10 cellular contexts compared by ENCODE assay signal in the genomic region with DNA sequence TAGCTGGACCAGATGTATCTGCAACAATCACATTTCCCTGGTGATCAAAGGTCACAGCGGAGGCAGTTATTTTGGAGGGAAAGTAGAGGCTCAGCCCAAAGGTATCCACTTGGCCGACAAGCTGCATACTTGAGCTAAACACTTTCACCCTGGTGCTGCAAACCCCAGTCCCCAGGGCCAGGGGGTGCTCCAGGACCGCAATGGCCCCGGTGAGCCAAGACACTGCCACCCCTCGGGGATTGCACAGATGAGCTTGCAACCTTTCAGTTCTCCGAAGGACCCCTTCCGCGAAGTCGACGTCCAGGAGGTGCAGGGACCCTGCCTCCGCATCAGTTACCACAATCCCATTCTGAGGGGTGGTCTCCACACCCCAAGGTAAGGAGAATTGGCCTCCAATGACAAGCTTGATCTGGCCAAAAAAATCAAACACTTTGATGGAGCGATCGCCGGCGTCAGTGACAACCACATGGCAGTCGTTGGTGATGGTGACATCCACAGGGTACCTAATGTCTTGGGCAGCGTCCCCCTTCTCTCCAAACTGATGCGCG. TPM values are rescaled to one million over a fixed set of nuclear protein-coding genes. Genes with fewer than 3 reads are reported as not detected.
DNase-seq lines count a peak whose midpoint lies in the region; FAIRE-seq and TF ChIP-seq lines count a peak whose summit lies in the region.
"Had no signal": no experiment of that assay in that cellular context is flagged by ENCODE, and none has a peak within 500 bp of the region (broad histone marks: within the 10 kb centered on the region; RNA-seq: fewer than 3 reads in every experiment).

No MANE protein-coding gene starts in this region.

- in situ Hi-C loops in GM13977 (cut with MboI; ENCODE audit: low pct_unique_long_range_greater_than_20kb, low sequenced_read_pairs, unreplicated experiment): no loop called here

- H3K4me3 ChIP-seq in ACC112 (ENCODE audit: low read depth, low read length) (peak overlapping the region; percentile 82), astrocyte (ENCODE audit: insufficient read depth, low read depth, low read length) (peak overlapping the region; percentile 55), mesendoderm (ENCODE audit: low read length) (no peak overlapping the region)

- H3K27ac ChIP-seq in ACC112 (ENCODE audit: low read depth, low read length) (no peak overlapping the region), astrocyte (ENCODE audit: low read depth, low read length) (no peak overlapping the region), mesendoderm (ENCODE audit: low read depth, low read length) (no peak overlapping the region)

- H3K9ac ChIP-seq in astrocyte (ENCODE audit: low read length): no peak overlapping the region
- H3K9ac ChIP-seq in mesendoderm (ENCODE audit: low read length): no peak overlapping the region

- H2BK15ac ChIP-seq in mesendoderm (replicated peaks; ENCODE audit: low read depth): no peak overlapping the region

- no peaks in the 10 kb centered on the region for H3K9me3 ChIP-seq in astrocyte (ENCODE audit: insufficient read depth, low read depth, low read length)

- no peaks in the 10 kb centered on the region for H3K36me3 ChIP-seq in ACC112 (ENCODE audit: insufficient read depth, low read length)
- H3K36me3 ChIP-seq in astrocyte (ENCODE audit: insufficient read depth, low read length): no peaks in the 10 kb centered on the region
- no peaks in the 10 kb centered on the region for H3K36me3 ChIP-seq in mesendoderm (ENCODE audit: control insufficient read depth, insufficient read depth, low read length)

- no CpG with 5 or more reads among the region's 19 CpGs for WGBS in mesendoderm (ENCODE audit: extremely low coverage, insufficient coverage, low lambda C conversion rate)

- H3K23ac ChIP-seq in mesendoderm (ENCODE audit: low read length): no peak overlapping the region

- TF ChIP-seq CTCF in GM13977 (IDR thresholded peaks at IDR 0.05; ENCODE audit: extremely low read depth, insufficient read depth, missing control alignments): peak; percentile 13
- no peak for TF ChIP-seq CTCF in astrocyte (IDR thresholded peaks at IDR 0.05; ENCODE audit: insufficient read depth, low read depth, low read length)

- no peak overlapping the region for H3K56ac ChIP-seq in mesendoderm (ENCODE audit: low read length)

- no peaks in the 10 kb centered on the region for H3K36me3 Mint-ChIP-seq in astrocyte (ENCODE audit: low read depth, unreplicated experiment)

- peak overlapping the region; percentile 30 for H3K4me3 Mint-ChIP-seq in astrocyte (ENCODE audit: unreplicated experiment)

- peaks cover 8% of the 10 kb centered on the region for H3K79me2 ChIP-seq in ACC112 (ENCODE audit: control insufficient read depth, insufficient read depth, low read length, unreplicated experiment)
- no peaks in the 10 kb centered on the region for H3K79me2 ChIP-seq in astrocyte (ENCODE audit: insufficient read depth, low read length)
- no peaks in the 10 kb centered on the region for H3K79me2 ChIP-seq in mesendoderm (ENCODE audit: control insufficient read depth, insufficient read depth, low read length)

- H3K9me3 Mint-ChIP-seq in astrocyte (ENCODE audit: unreplicated experiment): no peaks in the 10 kb centered on the region

- H3K4me2 ChIP-seq in astrocyte (ENCODE audit: low read length): peak overlapping the region; percentile 87
- H3K4me2 ChIP-seq in mesendoderm (ENCODE audit: low read length): no peak overlapping the region

- no peak for DNase-seq in GM13977 (ENCODE audit: low spot score)
- DNase-seq in astrocyte (ENCODE audit: low read depth): no peak
- peak; percentile 61 for DNase-seq in mesendoderm
- no peak for DNase-seq in DMS79 (lab: John Stamatoyannopoulos, UW)
- no peak for DNase-seq in COLO668 (lab: John Stamatoyannopoulos, UW; ENCODE audit: unreplicated experiment)
- no peak for DNase-seq in activated CD8-positive, alpha-beta memory T cell treated with anti-CD3 and anti-CD28 coated beads for 24 hours
- no peak for DNase-seq in amygdala (lab: John Stamatoyannopoulos, UW)

- H2AFZ ChIP-seq in ACC112 (ENCODE audit: low read length, unreplicated experiment) (peak overlapping the region; percentile 93), astrocyte (ENCODE audit: low read depth, low read length) (peak overlapping the region; percentile 98)

- peaks cover 5% of the 10 kb centered on the region for H3K4me1 Mint-ChIP-seq in astrocyte (ENCODE audit: low read depth, unreplicated experiment)

- peaks cover 15% of the 10 kb centered on the region for H3K4me1 ChIP-seq in ACC112 (ENCODE audit: control insufficient read depth, insufficient read depth, low read length, unreplicated experiment)
- H3K4me1 ChIP-seq in astrocyte (ENCODE audit: insufficient read depth, low read length): peaks cover 5% of the 10 kb centered on the region
- H3K4me1 ChIP-seq in mesendoderm (ENCODE audit: control insufficient read depth, low read depth, low read length): peaks cover 2% of the 10 kb centered on the region

- H4K5ac ChIP-seq in mesendoderm (ENCODE audit: low read length): no peak overlapping the region

- H4K8ac ChIP-seq in mesendoderm (ENCODE audit: low read depth, low read length): no peak overlapping the region

- H2BK5ac ChIP-seq in mesendoderm (ENCODE audit: low read length): no peak overlapping the region

- FAIRE-seq in astrocyte (lab: Jason Lieb, UNC): no peak
- FAIRE-seq: islet of Langerhans had no signal

- H3K27me3 ChIP-seq in ACC112 (ENCODE audit: insufficient read depth, low read length): no peaks in the 10 kb centered on the region
- H3K27me3 ChIP-seq in astrocyte (ENCODE audit: insufficient read depth, low read length): peaks cover 2% of the 10 kb centered on the region
- no peaks in the 10 kb centered on the region for H3K27me3 ChIP-seq in mesendoderm (ENCODE audit: insufficient read depth, low read length, poor library complexity)

- H2AK5ac ChIP-seq in mesendoderm (ENCODE audit: low read length): no peak overlapping the region

- no peak overlapping the region for H3K27ac Mint-ChIP-seq in astrocyte (ENCODE audit: unreplicated experiment)
- H3K27ac Mint-ChIP-seq: activated naive CD4-positive, alpha-beta T cell treated with anti-CD3 and anti-CD28 coated beads, Interleukin-2, amount 50 U/mL, for 72 hours had no signal

- H3K79me1 ChIP-seq in mesendoderm (ENCODE audit: low read length): no peaks in the 10 kb centered on the region

- H3K18ac ChIP-seq in mesendoderm (ENCODE audit: low read length): no peak overlapping the region

- H3K4ac ChIP-seq in mesendoderm (ENCODE audit: low read depth, low read length): no peak overlapping the region

- peaks cover 8% of the 10 kb centered on the region for H3K27me3 Mint-ChIP-seq in astrocyte (ENCODE audit: low read depth, unreplicated experiment)

- H2BK120ac ChIP-seq in mesendoderm (ENCODE audit: low read depth, low read length): no peak overlapping the region

- no peaks in the 10 kb centered on the region for H4K20me1 ChIP-seq in astrocyte (ENCODE audit: insufficient read depth, low read length)

RNA-seq across cellular contexts. Expression of a gene that starts 0.8 kb away (rescaled TPM):
- total RNA-seq in astrocyte: 0.29 TPM in 1 of 2 replicates, not detected in the other
- polyA plus RNA-seq in mesendoderm (2013, experiment 1 of 2): 1.1 TPM
- 1.2 TPM for polyA plus RNA-seq in mesendoderm (2013, experiment 2 of 2)
- total RNA-seq: activated naive CD4-positive, alpha-beta T cell treated with anti-CD3 and anti-CD28 coated beads, Interleukin-2, amount 50 U/mL, for 72 hours had no signal

RNA-seq across cellular contexts. Expression of a gene that starts 33.2 kb away (rescaled TPM):
- total RNA-seq in astrocyte: 10.5 and 11.7 TPM in 2 replicates
- polyA plus RNA-seq in mesendoderm (2013, experiment 1 of 2): 16.8 TPM
- polyA plus RNA-seq in mesendoderm (2013, experiment 2 of 2): 18.1 TPM

RNA-seq across cellular contexts. Expression of a gene that starts 33.6 kb away (rescaled TPM):
- total RNA-seq in astrocyte: 16.5 and 19.0 TPM in 2 replicates
- 4.8 TPM for polyA plus RNA-seq in mesendoderm (2013, experiment 1 of 2)
- polyA plus RNA-seq in mesendoderm (2013, experiment 2 of 2): 4.7 TPM
